In genomic region chr2:238817382-238817781, GRCh38 we compare ENCODE assay signal across 23 cellular contexts.
"Had no signal": no experiment of that assay in that cellular context is flagged by ENCODE, and none has a peak within 500 bp of the region (broad histone marks: within the 10 kb centered on the region; RNA-seq: fewer than 3 reads in every experiment).

No MANE protein-coding gene starts in this region.

- H3K9me3 ChIP-seq: esophagus squamous epithelium, gastroesophageal sphincter, neutrophil, ovary, right atrium auricular region, sigmoid colon, thoracic aorta, transverse colon had no signal

- H3K4me3 ChIP-seq: esophagus squamous epithelium, gastroesophageal sphincter, lung, ovary, right atrium auricular region, sigmoid colon, skin epidermis, stomach, thoracic aorta, transverse colon had no signal

- H3K4me3 Mint-ChIP-seq: naive B cell, nephron had no signal

- DNase-seq: effector memory CD4-positive, alpha-beta T cell; esophagus squamous epithelium; foreskin fibroblast; left colon; left ventricle myocardium superior; mesenchymal stem cell; naive B cell; ovary; sigmoid colon; stimulated activated CD4-positive, alpha-beta T cell treated with anti-CD3 and anti-CD28 coated beads, Interleukin-2, amount 100 ng/mL, for 24 hours; stimulated activated CD4-positive, alpha-beta T cell treated with anti-CD3 and anti-CD28 coated beads, Interleukin-4, amount 100 ng/mL, for 4 hours; stimulated activated naive CD4-positive, alpha-beta T cell; stomach; substantia nigra; transverse colon had no signal

- H3K36me3 Mint-ChIP-seq: naive B cell had no signal

- H3K27ac ChIP-seq: epithelial cell of prostate, esophagus squamous epithelium, gastroesophageal sphincter, neutrophil, ovary, right atrium auricular region, sigmoid colon, skin epidermis, stomach, thoracic aorta, transverse colon had no signal

- H3K4me1 Mint-ChIP-seq: naive B cell had no signal

- H3K4me1 ChIP-seq: esophagus squamous epithelium, gastroesophageal sphincter, right atrium auricular region, stomach, transverse colon had no signal

- H3K27ac Mint-ChIP-seq: naive B cell, nephron had no signal

- H3K27me3 ChIP-seq: ovary, right atrium auricular region, transverse colon had no signal

- H3K36me3 ChIP-seq: esophagus squamous epithelium, gastroesophageal sphincter, neutrophil, ovary, right atrium auricular region, sigmoid colon, stomach, thoracic aorta, transverse colon had no signal
